In genomic region chr22:26401726-26402125, GRCh38 we compare ENCODE assay signal across 23 cellular contexts. TPM values are rescaled to one million over a fixed set of nuclear protein-coding genes. Genes with fewer than 3 reads are reported as not detected.
DNase-seq lines count a peak whose midpoint lies in the region; TF ChIP-seq lines count a peak whose summit lies in the region.
"Had no signal": no experiment of that assay in that cellular context is flagged by ENCODE, and none has a peak within 500 bp of the region (broad histone marks: within the 10 kb centered on the region; RNA-seq: fewer than 3 reads in every experiment).

No MANE protein-coding gene starts in this region.

- no peak overlapping the region for H3K4me3 Mint-ChIP-seq in dendritic cell treated with granulocyte-macrophage colony-stimulating factor and Interleukin-4, amounts not matched to agents 40 ng/mL and 50 ng/mL, for 4 days
- H3K4me3 Mint-ChIP-seq: naive B cell had no signal

- WGBS in smooth muscle cell (ENCODE audit: low lambda C conversion rate) = 80% methylated on average over 5 of the region's 5 CpGs

- peaks cover 43% of the 10 kb centered on the region for H3K4me1 Mint-ChIP-seq in dendritic cell treated with granulocyte-macrophage colony-stimulating factor and Interleukin-4, amounts not matched to agents 40 ng/mL and 50 ng/mL, for 4 days (ENCODE audit: low read depth)

- H3K27ac Mint-ChIP-seq in dendritic cell treated with granulocyte-macrophage colony-stimulating factor and Interleukin-4, amounts not matched to agents 40 ng/mL and 50 ng/mL, for 4 days = peak overlapping the region; percentile 65

- no peaks in the 10 kb centered on the region for H3K36me3 ChIP-seq in smooth muscle cell (ENCODE audit: low read depth)
- H3K36me3 ChIP-seq: suprapubic skin, uterus had no signal

- no peaks in the 10 kb centered on the region for H3K27me3 ChIP-seq in smooth muscle cell (ENCODE audit: low read depth)
- H3K27me3 ChIP-seq: body of pancreas, uterus had no signal

- H3K9me3 ChIP-seq in smooth muscle cell (replicated peaks; ENCODE audit: low read depth) = no peaks in the 10 kb centered on the region
- H3K9me3 ChIP-seq: body of pancreas, suprapubic skin, uterus had no signal

- H3K4me2 ChIP-seq in smooth muscle cell = no peak overlapping the region

- H3K36me3 Mint-ChIP-seq in dendritic cell treated with granulocyte-macrophage colony-stimulating factor and Interleukin-4, amounts not matched to agents 40 ng/mL and 50 ng/mL, for 4 days (ENCODE audit: low read depth) = no peaks in the 10 kb centered on the region
- H3K36me3 Mint-ChIP-seq: naive B cell had no signal

- intact Hi-C loops in dendritic cell treated with granulocyte-macrophage colony-stimulating factor and Interleukin-4, amounts not matched to agents 40 ng/mL and 50 ng/mL, for 4 days (cut with micrococcal nuclease) = no loop called here

- H4K20me1 ChIP-seq in smooth muscle cell (ENCODE audit: low read depth) = no peaks in the 10 kb centered on the region

- DNase-seq in COLO668 (lab: John Stamatoyannopoulos, UW; ENCODE audit: unreplicated experiment) = peak; percentile 4
- peak; percentile 11 for DNase-seq in HT1080 (ENCODE audit: low read depth)
- DNase-seq in RPMI7951 (ENCODE audit: low read depth) = peak; percentile 35
- DNase-seq in smooth muscle cell (lab: John Stamatoyannopoulos, UW; ENCODE audit: unreplicated experiment) = no peak
- no peak for DNase-seq in erythroblast (lab: John Stamatoyannopoulos, UW)
- DNase-seq in hippocampal formation (lab: John Stamatoyannopoulos, UW) = no peak
- DNase-seq in NCI-H748 (lab: John Stamatoyannopoulos, UW; ENCODE audit: unreplicated experiment) = no peak
- DNase-seq: activated CD4-positive, CD25-positive, alpha-beta regulatory T cell; activated gamma-delta T cell treated with Interleukin-2 at 50 U/mL for 16 hours; activated T-cell treated with anti-CD3 and anti-CD28 coated beads, Interleukin-2, amount 50 U/mL, for 1 hour; body of pancreas; effector CD8-positive, alpha-beta T cell; foreskin keratinocyte; MM.1S; naive B cell; NCI-H1436; retina; uterus had no signal

- H3K27ac ChIP-seq in smooth muscle cell (ENCODE audit: low read depth) = no peak overlapping the region
- H3K27ac ChIP-seq: body of pancreas, C4-2B, foreskin keratinocyte, HL-60, RWPE1, suprapubic skin, uterus had no signal

- H3K79me2 ChIP-seq in smooth muscle cell (ENCODE audit: low read depth) = no peaks in the 10 kb centered on the region

- H3K27me3 Mint-ChIP-seq in dendritic cell treated with granulocyte-macrophage colony-stimulating factor and Interleukin-4, amounts not matched to agents 40 ng/mL and 50 ng/mL, for 4 days = peaks cover 4% of the 10 kb centered on the region

- H3K9me3 Mint-ChIP-seq in dendritic cell treated with granulocyte-macrophage colony-stimulating factor and Interleukin-4, amounts not matched to agents 40 ng/mL and 50 ng/mL, for 4 days = no peaks in the 10 kb centered on the region
- H3K9me3 Mint-ChIP-seq: naive B cell had no signal

- H3F3A ChIP-seq in smooth muscle cell (ENCODE audit: low read depth) = no peaks in the 10 kb centered on the region

- TF ChIP-seq POLR2A in erythroblast (IDR thresholded peaks at IDR 0.05; ENCODE audit: low read length) = no peak

- TF ChIP-seq CTCF in smooth muscle cell (IDR thresholded peaks at IDR 0.05; ENCODE audit: borderline replicate concordance, insufficient read depth, poor library complexity, severe bottlenecking) = no peak

- no peak overlapping the region for H2AFZ ChIP-seq in smooth muscle cell (ENCODE audit: low read depth)

- no peak overlapping the region for H3K9ac ChIP-seq in smooth muscle cell (ENCODE audit: low read depth)

- no peak overlapping the region for H3K4me3 ChIP-seq in smooth muscle cell
- H3K4me3 ChIP-seq: body of pancreas, suprapubic skin, uterus had no signal

- peaks cover 4% of the 10 kb centered on the region for H3K4me1 ChIP-seq in smooth muscle cell (ENCODE audit: low read depth)
- H3K4me1 ChIP-seq: body of pancreas, foreskin keratinocyte, suprapubic skin, uterus had no signal

RNA-seq across cellular contexts. Expression of gene ASPHD2, which starts 27.3 kb away (rescaled TPM):
- total RNA-seq in HT1080 (2014; rRNA removed; shearing (Covaris generic)) = 6.3 and 8.7 TPM in 2 replicates
- 2.7 and 3.8 TPM in 2 replicates for polyA plus RNA-seq in HT1080 (2015; cell fraction: cytosol; rRNA removed)
- 2.6 and 2.8 TPM in 2 replicates for polyA plus RNA-seq in HT1080 (2015; cell fraction: nucleus; rRNA removed)
- 1.4 and 2.2 TPM in 2 replicates for total RNA-seq in RPMI7951 (2014; rRNA removed; shearing (Covaris generic))
- 2.4 and 4.5 TPM in 2 replicates for total RNA-seq in smooth muscle cell
- polyA plus RNA-seq in smooth muscle cell = 3.7 and 5.3 TPM in 2 replicates

Comparison
In these comparisons a context has a peak if more than half of its experiments do, and no peak if none do; other contexts are left out.
1. DNase-seq: peak in COLO668 (single experiment), HT1080 (single experiment) and RPMI7951 (single experiment); none in smooth muscle cell (single experiment), erythroblast (0 of 2), hippocampal formation (0 of 2) and NCI-H748 (single experiment).